Comparison of ENCODE assay signal across 1 cellular context in the genomic region with DNA sequence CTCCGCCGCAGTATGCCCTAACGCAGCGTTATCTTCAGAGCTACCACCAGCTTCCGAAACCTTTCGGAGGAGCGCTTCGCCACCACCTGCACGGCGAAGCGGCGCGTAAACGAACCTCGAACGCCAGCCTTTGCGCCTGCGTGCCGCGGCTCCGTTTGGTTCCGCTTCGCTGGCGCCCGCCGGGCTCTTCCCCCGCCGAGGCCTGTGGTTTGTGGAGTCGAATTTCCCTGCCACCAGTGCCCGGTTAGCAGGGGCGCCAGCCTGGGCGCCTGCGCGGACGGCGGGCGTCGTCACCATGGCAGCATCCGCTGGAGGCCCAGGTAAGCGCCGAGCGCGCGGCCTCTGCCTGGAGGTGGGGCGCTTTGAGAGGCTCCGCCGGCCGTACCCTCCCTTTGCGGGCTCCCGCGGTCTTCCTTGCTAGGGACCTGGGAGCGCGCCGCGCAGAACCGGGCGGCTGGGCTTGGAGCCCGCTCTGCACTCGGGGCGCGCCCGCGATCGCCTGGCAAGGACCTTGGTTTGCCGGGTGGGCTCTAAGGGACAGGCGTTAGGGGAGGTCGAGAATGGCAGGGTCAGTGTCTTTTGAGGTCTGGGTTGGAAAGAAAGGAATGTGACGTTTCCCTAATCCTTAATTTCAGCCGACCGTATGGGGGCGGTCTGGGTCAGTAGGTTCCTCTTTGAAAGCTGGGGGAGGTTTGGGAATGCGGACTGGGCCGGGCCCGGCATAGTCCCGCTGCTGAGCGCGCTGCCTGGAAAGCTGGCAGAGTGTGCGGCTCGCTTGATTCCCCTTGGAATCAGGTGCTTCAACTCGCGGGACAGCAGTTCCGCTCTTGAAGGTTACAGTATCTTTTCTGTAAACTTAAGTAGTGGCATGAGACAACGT.
TF ChIP-seq lines count a peak whose summit lies in the region.

Gene FAM151B (plus strand): TSS at position 272 of the 880 bp plus-strand sequence. CDS start 24 bp downstream, at position 296.

TF ChIP-seq in HepG2, 621 proteins besides CTCF, POLR2A, EP300 and RAD21 (continued from another document):
- TF ChIP-seq ARID4A (CRISPR knock-in tag; IDR thresholded peaks at IDR 0.05; ENCODE audit: borderline replicate concordance) = peak; percentile 95
- peak; percentile 57 for TF ChIP-seq NR2C2 (CRISPR knock-in tag; IDR thresholded peaks at IDR 0.05; ENCODE audit: borderline replicate concordance)
- TF ChIP-seq KLF15 (CRISPR knock-in tag; IDR thresholded peaks at IDR 0.05; ENCODE audit: borderline replicate concordance) = no peak
- TF ChIP-seq ZNF33B (CRISPR knock-in tag; IDR thresholded peaks at IDR 0.05) = no peak
- TF ChIP-seq, protein P1, sequence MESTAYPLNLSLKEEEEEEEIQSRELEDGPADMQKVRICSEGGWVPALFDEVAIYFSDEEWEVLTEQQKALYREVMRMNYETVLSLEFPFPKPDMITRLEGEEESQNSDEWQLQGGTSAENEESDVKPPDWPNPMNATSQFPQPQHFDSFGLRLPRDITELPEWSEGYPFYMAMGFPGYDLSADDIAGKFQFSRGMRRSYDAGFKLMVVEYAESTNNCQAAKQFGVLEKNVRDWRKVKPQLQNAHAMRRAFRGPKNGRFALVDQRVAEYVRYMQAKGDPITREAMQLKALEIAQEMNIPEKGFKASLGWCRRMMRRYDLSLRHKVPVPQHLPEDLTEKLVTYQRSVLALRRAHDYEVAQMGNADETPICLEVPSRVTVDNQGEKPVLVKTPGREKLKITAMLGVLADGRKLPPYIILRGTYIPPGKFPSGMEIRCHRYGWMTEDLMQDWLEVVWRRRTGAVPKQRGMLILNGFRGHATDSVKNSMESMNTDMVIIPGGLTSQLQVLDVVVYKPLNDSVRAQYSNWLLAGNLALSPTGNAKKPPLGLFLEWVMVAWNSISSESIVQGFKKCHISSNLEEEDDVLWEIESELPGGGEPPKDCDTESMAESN (CRISPR knock-in tag; conservative IDR thresholded peaks at IDR 0.05) = peak; percentile 65; the same call in 1 of the 2 replicates
- TF ChIP-seq ZMYM4 (CRISPR knock-in tag; IDR thresholded peaks at IDR 0.05) = peak; percentile 87
- no peak for TF ChIP-seq ZNF451 (CRISPR knock-in tag; IDR thresholded peaks at IDR 0.05)
- TF ChIP-seq KMT2B (CRISPR knock-in tag; IDR thresholded peaks at IDR 0.05) = peak; percentile 92
- TF ChIP-seq, protein P2, sequence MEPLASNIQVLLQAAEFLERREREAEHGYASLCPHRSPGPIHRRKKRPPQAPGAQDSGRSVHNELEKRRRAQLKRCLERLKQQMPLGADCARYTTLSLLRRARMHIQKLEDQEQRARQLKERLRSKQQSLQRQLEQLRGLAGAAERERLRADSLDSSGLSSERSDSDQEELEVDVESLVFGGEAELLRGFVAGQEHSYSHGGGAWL (CRISPR knock-in tag; IDR thresholded peaks at IDR 0.05) = peak; percentile 51; the same call in 1 of the 2 replicates
- TF ChIP-seq ZNF552 (CRISPR knock-in tag; IDR thresholded peaks at IDR 0.05; ENCODE audit: borderline replicate concordance) = 0 out of 2 replicates have a peak, but pooled peaks have one; percentile 39
- TF ChIP-seq, protein P3, sequence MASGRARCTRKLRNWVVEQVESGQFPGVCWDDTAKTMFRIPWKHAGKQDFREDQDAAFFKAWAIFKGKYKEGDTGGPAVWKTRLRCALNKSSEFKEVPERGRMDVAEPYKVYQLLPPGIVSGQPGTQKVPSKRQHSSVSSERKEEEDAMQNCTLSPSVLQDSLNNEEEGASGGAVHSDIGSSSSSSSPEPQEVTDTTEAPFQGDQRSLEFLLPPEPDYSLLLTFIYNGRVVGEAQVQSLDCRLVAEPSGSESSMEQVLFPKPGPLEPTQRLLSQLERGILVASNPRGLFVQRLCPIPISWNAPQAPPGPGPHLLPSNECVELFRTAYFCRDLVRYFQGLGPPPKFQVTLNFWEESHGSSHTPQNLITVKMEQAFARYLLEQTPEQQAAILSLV (CRISPR knock-in tag; IDR thresholded peaks at IDR 0.05; ENCODE audit: borderline replicate concordance) = peak; percentile 70; the same call in 1 of the 2 replicates
- no peak for TF ChIP-seq NFE2L2 (IDR thresholded peaks at IDR 0.05; ENCODE audit: low read length)
- no peak for TF ChIP-seq SMC3 (IDR thresholded peaks at IDR 0.05; ENCODE audit: low read length)
- no peak for TF ChIP-seq KDM6A (CRISPR knock-in tag; IDR thresholded peaks at IDR 0.05; ENCODE audit: low read depth)
- TF ChIP-seq, protein P4, sequence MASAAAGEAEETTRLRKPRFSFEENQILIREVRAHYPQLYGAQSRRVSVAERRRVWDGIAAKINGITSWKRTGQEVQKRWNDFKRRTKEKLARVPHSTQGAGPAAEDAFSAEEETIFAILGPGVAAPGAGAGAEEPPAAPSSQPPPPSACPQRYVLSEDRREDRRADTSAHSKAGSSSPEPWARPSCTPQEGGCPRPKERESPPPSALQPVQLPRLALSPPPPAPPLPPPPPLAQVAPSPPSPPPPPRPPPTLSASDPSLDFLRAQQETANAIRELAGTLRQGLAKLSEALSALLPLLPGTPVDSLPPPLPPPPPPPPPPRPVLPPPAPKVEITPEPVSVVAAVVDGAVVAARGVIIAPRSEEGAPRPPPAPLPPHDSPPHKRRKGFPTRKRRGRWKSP (CRISPR knock-in tag; IDR thresholded peaks at IDR 0.05) = peak; percentile 98
- TF ChIP-seq NR2F6 (IDR thresholded peaks at IDR 0.05) = no peak
- TF ChIP-seq NR2F6 (CRISPR knock-in tag; IDR thresholded peaks at IDR 0.05) = peak; percentile 31; the same call in 1 of the 2 replicates
- TF ChIP-seq ZIK1 (CRISPR knock-in tag; IDR thresholded peaks at IDR 0.05; ENCODE audit: borderline replicate concordance, low read depth) = peak; percentile 61; the same call in 1 of the 2 replicates
- no peak; the same call in 1 of the 2 replicates for TF ChIP-seq ZNF275 (CRISPR knock-in tag; IDR thresholded peaks at IDR 0.05; ENCODE audit: borderline replicate concordance)
- TF ChIP-seq ZNF234 (CRISPR knock-in tag; conservative IDR thresholded peaks at IDR 0.05) = peak; percentile 74; the same call in 1 of the 2 replicates
- TF ChIP-seq, protein P5, sequence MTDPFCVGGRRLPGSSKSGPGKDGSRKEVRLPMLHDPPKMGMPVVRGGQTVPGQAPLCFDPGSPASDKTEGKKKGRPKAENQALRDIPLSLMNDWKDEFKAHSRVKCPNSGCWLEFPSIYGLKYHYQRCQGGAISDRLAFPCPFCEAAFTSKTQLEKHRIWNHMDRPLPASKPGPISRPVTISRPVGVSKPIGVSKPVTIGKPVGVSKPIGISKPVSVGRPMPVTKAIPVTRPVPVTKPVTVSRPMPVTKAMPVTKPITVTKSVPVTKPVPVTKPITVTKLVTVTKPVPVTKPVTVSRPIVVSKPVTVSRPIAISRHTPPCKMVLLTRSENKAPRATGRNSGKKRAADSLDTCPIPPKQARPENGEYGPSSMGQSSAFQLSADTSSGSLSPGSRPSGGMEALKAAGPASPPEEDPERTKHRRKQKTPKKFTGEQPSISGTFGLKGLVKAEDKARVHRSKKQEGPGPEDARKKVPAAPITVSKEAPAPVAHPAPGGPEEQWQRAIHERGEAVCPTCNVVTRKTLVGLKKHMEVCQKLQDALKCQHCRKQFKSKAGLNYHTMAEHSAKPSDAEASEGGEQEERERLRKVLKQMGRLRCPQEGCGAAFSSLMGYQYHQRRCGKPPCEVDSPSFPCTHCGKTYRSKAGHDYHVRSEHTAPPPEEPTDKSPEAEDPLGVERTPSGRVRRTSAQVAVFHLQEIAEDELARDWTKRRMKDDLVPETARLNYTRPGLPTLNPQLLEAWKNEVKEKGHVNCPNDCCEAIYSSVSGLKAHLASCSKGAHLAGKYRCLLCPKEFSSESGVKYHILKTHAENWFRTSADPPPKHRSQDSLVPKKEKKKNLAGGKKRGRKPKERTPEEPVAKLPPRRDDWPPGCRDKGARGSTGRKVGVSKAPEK (CRISPR knock-in tag; IDR thresholded peaks at IDR 0.05; ENCODE audit: borderline replicate concordance) = no peak; the same call in 1 of the 2 replicates
- peak; percentile 85 for TF ChIP-seq POLR2G (IDR thresholded peaks at IDR 0.05; ENCODE audit: low read depth, low read length)
- TF ChIP-seq ZNF841 (CRISPR knock-in tag; IDR thresholded peaks at IDR 0.05; ENCODE audit: borderline replicate concordance) = no peak
- no peak for TF ChIP-seq PHB2 (IDR thresholded peaks at IDR 0.05; ENCODE audit: partially characterized antibody)
- no peak for TF ChIP-seq ARID2 (CRISPR knock-in tag; IDR thresholded peaks at IDR 0.05; ENCODE audit: borderline replicate concordance)
- peak; percentile 64 for TF ChIP-seq RFXAP (CRISPR knock-in tag; IDR thresholded peaks at IDR 0.05; ENCODE audit: borderline replicate concordance)
- TF ChIP-seq ZNF891 (CRISPR knock-in tag; IDR thresholded peaks at IDR 0.05) = peak; percentile 88
- TF ChIP-seq FOXP1 (IDR thresholded peaks at IDR 0.05) = no peak
- no peak for TF ChIP-seq FOXP1 (CRISPR knock-in tag; IDR thresholded peaks at IDR 0.05)
- no peak for TF ChIP-seq NFRKB (IDR thresholded peaks at IDR 0.05)
- no peak; the same call in 1 of the 2 replicates for TF ChIP-seq ZNF256 (CRISPR knock-in tag; conservative IDR thresholded peaks at IDR 0.05)
- TF ChIP-seq KLF12 (CRISPR knock-in tag; IDR thresholded peaks at IDR 0.05; ENCODE audit: borderline replicate concordance) = 0 out of 2 replicates have a peak, but pooled peaks have one; percentile 43
- TF ChIP-seq ZNF101 (CRISPR knock-in tag; IDR thresholded peaks at IDR 0.05; ENCODE audit: borderline replicate concordance, low read depth) = no peak
- TF ChIP-seq RXRA (CRISPR knock-in tag; IDR thresholded peaks at IDR 0.05) = peak; percentile 51; the same call in 1 of the 2 replicates
- TF ChIP-seq NR2F1 (CRISPR knock-in tag; IDR thresholded peaks at IDR 0.05) = no peak
- peak; percentile 41; the same call in 1 of the 2 replicates for TF ChIP-seq ZNF615 (CRISPR knock-in tag; IDR thresholded peaks at IDR 0.05; ENCODE audit: borderline replicate concordance)
- TF ChIP-seq LCORL (IDR thresholded peaks at IDR 0.05) = no peak
- TF ChIP-seq LCORL (CRISPR knock-in tag; IDR thresholded peaks at IDR 0.05) = peak; percentile 96
- TF ChIP-seq ZNF24 (IDR thresholded peaks at IDR 0.05) = no peak
- TF ChIP-seq ZSCAN9 (CRISPR knock-in tag; IDR thresholded peaks at IDR 0.05; ENCODE audit: borderline replicate concordance) = no peak; the same call in 1 of the 2 replicates
- TF ChIP-seq GATAD2A (CRISPR knock-in tag; IDR thresholded peaks at IDR 0.05) = peak; percentile 39; the same call in 1 of the 2 replicates
- peak; percentile 33; the same call in 1 of the 2 replicates for TF ChIP-seq EEA1 (CRISPR knock-in tag; IDR thresholded peaks at IDR 0.05; ENCODE audit: borderline replicate concordance)
- TF ChIP-seq, protein P6, sequence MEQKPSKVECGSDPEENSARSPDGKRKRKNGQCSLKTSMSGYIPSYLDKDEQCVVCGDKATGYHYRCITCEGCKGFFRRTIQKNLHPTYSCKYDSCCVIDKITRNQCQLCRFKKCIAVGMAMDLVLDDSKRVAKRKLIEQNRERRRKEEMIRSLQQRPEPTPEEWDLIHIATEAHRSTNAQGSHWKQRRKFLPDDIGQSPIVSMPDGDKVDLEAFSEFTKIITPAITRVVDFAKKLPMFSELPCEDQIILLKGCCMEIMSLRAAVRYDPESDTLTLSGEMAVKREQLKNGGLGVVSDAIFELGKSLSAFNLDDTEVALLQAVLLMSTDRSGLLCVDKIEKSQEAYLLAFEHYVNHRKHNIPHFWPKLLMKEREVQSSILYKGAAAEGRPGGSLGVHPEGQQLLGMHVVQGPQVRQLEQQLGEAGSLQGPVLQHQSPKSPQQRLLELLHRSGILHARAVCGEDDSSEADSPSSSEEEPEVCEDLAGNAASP (CRISPR knock-in tag; IDR thresholded peaks at IDR 0.05; ENCODE audit: borderline replicate concordance) = no peak
- TF ChIP-seq SPEN (CRISPR knock-in tag; IDR thresholded peaks at IDR 0.05; ENCODE audit: low read depth) = peak; percentile 73
